Comparison of ENCODE assay signal across 9 cellular contexts in the genomic region with DNA sequence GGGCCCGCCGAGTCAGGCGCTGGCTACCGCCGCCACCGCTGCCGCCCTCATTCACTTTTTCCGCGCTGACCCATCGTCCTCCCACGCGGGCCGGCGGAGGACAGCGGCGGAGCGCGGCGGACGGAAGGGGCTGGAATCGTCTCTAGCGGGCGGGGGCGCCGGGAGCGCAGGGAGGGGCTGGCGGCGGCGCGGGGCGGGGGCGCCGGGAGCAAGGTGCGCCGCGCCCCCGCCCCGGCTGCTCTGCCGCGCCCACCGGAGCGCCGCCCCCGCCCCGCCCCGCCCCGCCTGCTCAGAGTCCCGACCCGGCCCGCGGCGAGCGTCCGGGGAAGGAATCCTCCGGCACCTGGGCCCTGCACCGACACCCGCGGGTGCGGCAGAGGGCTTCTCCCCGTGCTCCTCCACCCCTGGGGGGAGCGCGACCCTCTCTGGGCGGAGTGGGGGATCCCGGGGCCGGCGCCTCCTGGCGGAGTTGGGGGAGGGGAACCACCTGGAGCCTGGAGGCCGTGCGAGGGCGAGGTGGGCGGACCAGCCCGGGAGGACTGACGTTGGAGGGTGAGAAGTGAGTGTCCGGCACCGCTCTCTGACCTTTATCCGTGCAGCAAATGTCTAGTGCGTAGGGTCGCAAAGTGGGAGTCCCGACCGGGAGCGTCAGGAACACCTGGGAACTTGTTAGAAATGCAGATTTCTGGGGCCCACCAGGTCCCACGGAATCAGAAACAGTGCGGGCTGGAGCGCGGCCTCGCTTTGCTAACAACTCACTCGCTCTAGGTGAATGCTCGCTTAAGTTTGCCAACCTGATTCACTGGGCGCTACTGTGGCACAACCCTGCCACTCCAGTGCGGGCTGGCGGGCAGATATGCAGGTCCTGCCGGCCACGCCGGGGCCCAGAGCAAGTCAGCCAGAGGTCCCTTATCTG. TPM values are rescaled to one million over a fixed set of nuclear protein-coding genes. Genes with fewer than 3 reads are reported as not detected.
DNase-seq lines count a peak whose midpoint lies in the region; ATAC-seq and TF ChIP-seq lines count a peak whose summit lies in the region.
"Had no signal": no experiment of that assay in that cellular context is flagged by ENCODE, and none has a peak within 500 bp of the region (broad histone marks: within the 10 kb centered on the region; RNA-seq: fewer than 3 reads in every experiment).

A gene with protein sequence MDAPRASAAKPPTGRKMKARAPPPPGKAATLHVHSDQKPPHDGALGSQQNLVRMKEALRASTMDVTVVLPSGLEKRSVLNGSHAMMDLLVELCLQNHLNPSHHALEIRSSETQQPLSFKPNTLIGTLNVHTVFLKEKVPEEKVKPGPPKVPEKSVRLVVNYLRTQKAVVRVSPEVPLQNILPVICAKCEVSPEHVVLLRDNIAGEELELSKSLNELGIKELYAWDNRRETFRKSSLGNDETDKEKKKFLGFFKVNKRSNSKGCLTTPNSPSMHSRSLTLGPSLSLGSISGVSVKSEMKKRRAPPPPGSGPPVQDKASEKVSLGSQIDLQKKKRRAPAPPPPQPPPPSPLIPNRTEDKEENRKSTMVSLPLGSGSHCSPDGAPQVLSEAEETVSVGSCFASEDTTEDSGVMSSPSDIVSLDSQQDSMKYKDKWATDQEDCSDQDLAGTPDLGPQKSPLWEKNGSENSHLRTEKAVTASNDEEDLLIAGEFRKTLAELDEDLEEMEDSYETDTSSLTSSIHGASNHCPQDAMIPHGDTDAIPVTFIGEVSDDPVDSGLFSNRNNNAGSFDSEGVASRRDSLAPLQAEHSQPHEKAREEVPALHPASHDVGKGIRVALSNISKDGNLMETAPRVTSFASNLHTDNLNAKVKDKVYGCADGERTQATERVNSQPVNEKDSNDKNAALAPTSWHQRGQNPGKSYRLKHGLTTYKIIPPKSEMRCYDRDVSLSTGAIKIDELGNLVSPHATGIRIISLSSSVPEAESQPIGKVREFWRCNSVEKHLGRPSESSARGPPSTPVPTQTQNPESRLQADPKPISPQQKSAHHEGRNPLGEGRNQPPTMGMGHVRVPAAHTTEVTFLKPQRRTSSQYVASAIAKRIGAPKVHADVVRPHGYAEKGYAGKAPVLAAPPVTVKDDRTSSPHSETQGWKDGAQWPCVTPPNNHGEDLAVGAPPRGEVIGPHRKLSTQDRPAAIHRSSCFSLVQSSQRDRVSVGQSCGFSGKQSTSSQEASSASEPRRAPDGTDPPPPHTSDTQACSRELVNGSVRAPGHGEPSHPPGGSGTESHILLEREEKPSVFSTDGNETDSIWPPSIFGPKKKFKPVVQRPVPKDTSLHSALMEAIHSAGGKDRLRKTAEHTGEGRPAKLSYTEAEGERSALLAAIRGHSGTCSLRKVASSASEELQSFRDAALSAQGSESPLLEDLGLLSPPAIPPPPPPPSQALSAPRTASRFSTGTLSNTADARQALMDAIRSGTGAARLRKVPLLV (minus strand): TSS at position 144 of the 916 bp plus-strand sequence. CDS start 176 bp downstream, outside the sequence.

- H3K9me3 Mint-ChIP-seq in Caco-2 (ENCODE audit: unreplicated experiment): no peaks in the 10 kb centered on the region

- no peak within 1 kb of the TSS for H3K27ac ChIP-seq in uterus
- H3K27ac ChIP-seq: epithelial cell of prostate had no signal

- ATAC-seq in HG03108 (IDR thresholded peaks at IDR 0.05; ENCODE audit: unreplicated experiment): no peak
- ATAC-seq in HG03378 (IDR thresholded peaks at IDR 0.05; ENCODE audit: unreplicated experiment): no peak

- H3K36me3 ChIP-seq in Caco-2 (ENCODE audit: control insufficient read depth, insufficient read depth, low read length) (no peaks in the 10 kb centered on the region), endocrine pancreas (ENCODE audit: control insufficient read depth, insufficient read depth, low read length) (no peaks in the 10 kb centered on the region), mucosa of stomach (ENCODE audit: control insufficient read depth, insufficient read depth, low read length) (no peaks in the 10 kb centered on the region), uterus (no peaks in the 10 kb centered on the region)

- intact Hi-C loops in Caco-2 (cut with micrococcal nuclease; ENCODE audit: unreplicated experiment) (loop anchor here (2.0 to 10.0 kb wide), 2 partner anchors 52 to 154 kb away; no protein-coding TSS in a partner anchor), uterus (cut with DNase I; ENCODE audit: low total_unique reads) (no loop called here)

- CTCF ChIA-PET in Caco-2 (lab: Charles Lee): no interaction called here

- peak; percentile 79 to 83 for DNase-seq in Caco-2
- peak; percentile 54 for DNase-seq in NCI-H510A (lab: John Stamatoyannopoulos, UW)
- DNase-seq in uterus: no peak
- DNase-seq in C1 segment of cervical spinal cord (lab: John Stamatoyannopoulos, UW): no peak

- TF ChIP-seq CTCF in Caco-2 (IDR thresholded peaks at IDR 0.05; ENCODE audit: insufficient read depth in 1 of 2, low read depth in 1 of 2, low read length in 1 of 2, severe bottlenecking in 1 of 2, unreplicated experiment in 1 of 2) (no peak), uterus (IDR thresholded peaks at IDR 0.05) (no peak)

- peak within 1 kb of the TSS; percentile 93 for H3K4me3 Mint-ChIP-seq in Caco-2 (ENCODE audit: unreplicated experiment)

- no peaks in the 10 kb centered on the region for H3K27me3 Mint-ChIP-seq in Caco-2 (ENCODE audit: insufficient read depth, unreplicated experiment)

- H3K4me3 ChIP-seq in Caco-2 (ENCODE audit: low read depth, low read length) (peak within 1 kb of the TSS; percentile 93), endocrine pancreas (ENCODE audit: control insufficient read depth, insufficient read depth, low read length) (peak within 1 kb of the TSS; percentile 89), mucosa of stomach (ENCODE audit: low read length) (peak within 1 kb of the TSS; percentile 58), uterus (peak within 1 kb of the TSS; percentile 26 to 40)

- H3K27ac Mint-ChIP-seq in Caco-2 (ENCODE audit: unreplicated experiment): peak within 1 kb of the TSS; percentile 96

- H3K27me3 ChIP-seq in Caco-2 (replicated peaks; ENCODE audit: control insufficient read depth, insufficient read depth, low read length) (no peaks in the 10 kb centered on the region), endocrine pancreas (ENCODE audit: control insufficient read depth, insufficient read depth, low read length) (no peaks in the 10 kb centered on the region), mucosa of stomach (ENCODE audit: control insufficient read depth, insufficient read depth, low read length) (no peaks in the 10 kb centered on the region), uterus (no peaks in the 10 kb centered on the region)

- H3K4me1 ChIP-seq in Caco-2: peaks cover 65% of the 10 kb centered on the region
- H3K4me1 ChIP-seq in endocrine pancreas (ENCODE audit: control insufficient read depth, insufficient read depth, low read length): peaks cover 18% of the 10 kb centered on the region
- peaks cover 32% of the 10 kb centered on the region for H3K4me1 ChIP-seq in mucosa of stomach (ENCODE audit: control insufficient read depth, insufficient read depth, low read length)
- peaks cover 0 to 14% of the 10 kb centered on the region in 2 donors for H3K4me1 ChIP-seq in uterus

- H3K9me3 ChIP-seq in Caco-2: no peaks in the 10 kb centered on the region
- H3K9me3 ChIP-seq in endocrine pancreas (ENCODE audit: control insufficient read depth, low read length): no peaks in the 10 kb centered on the region
- no peaks in the 10 kb centered on the region for H3K9me3 ChIP-seq in mucosa of stomach (ENCODE audit: control insufficient read depth, low read length)
- H3K9me3 ChIP-seq in uterus: no peaks in the 10 kb centered on the region

- peaks cover 43% of the 10 kb centered on the region for H3K4me1 Mint-ChIP-seq in Caco-2 (ENCODE audit: low read depth, unreplicated experiment)

- BruUV-seq in Caco-2 (replicated peaks; lab: Mats Ljungman, UMichigan): TSS peak; percentile 88

- POLR2A ChIA-PET in Caco-2 (lab: Charles Lee): no interaction called here

- peak within 1 kb of the TSS; percentile 94 for H3K9ac ChIP-seq in endocrine pancreas (ENCODE audit: control insufficient read depth, insufficient read depth, low read length)
- peak within 1 kb of the TSS; percentile 73 for H3K9ac ChIP-seq in mucosa of stomach (ENCODE audit: low read length)

- H3K36me3 Mint-ChIP-seq in Caco-2 (ENCODE audit: insufficient read depth, unreplicated experiment): peaks cover 10% of the 10 kb centered on the region

- no peak for TF ChIP-seq POLR2A in uterus (IDR thresholded peaks at IDR 0.05)

RNA-seq across cellular contexts. Expression of the gene that starts here (rescaled TPM):
- 60.6 and 63.6 TPM in 2 replicates for total RNA-seq in Caco-2 (2022)
- 1 to 10 TPM in 3 of 4 donors, under 1 TPM in 1; under 0.01 to 7.7 (median 2.6) TPM for total RNA-seq in uterus

Comparison
In these comparisons a context has a peak if more than half of its experiments do, and no peak if none do; other contexts are left out.
1. DNase-seq: peak in Caco-2 (2 of 2) and NCI-H510A (single experiment); none in uterus (0 of 2) and C1 segment of cervical spinal cord (0 of 14).
2. H3K4me3 ChIP-seq: peak in every context shown above with its lines; median percentile 93 in Caco-2; 89 in endocrine pancreas; 58 in mucosa of stomach; 33 in uterus.